In genomic region chr5:84287964-84288363, GRCh38 we compare ENCODE assay signal across 8 cellular contexts.
DNase-seq lines count a peak whose midpoint lies in the region; ATAC-seq and TF ChIP-seq lines count a peak whose summit lies in the region.

No MANE protein-coding gene starts in this region.

- H3K9ac ChIP-seq in IMR-90 (ENCODE audit: low read depth, low read length): no peak overlapping the region
- H3K9ac ChIP-seq in mammary epithelial cell (ENCODE audit: insufficient read depth, low read length): no peak overlapping the region

- no peak overlapping the region for H2BK20ac ChIP-seq in IMR-90 (ENCODE audit: low read depth, low read length)

- H3K9me1 ChIP-seq in IMR-90 (ENCODE audit: insufficient read depth, low read length): no peaks in the 10 kb centered on the region; the same call in 1 of the 2 replicates

- H2BK15ac ChIP-seq in IMR-90 (ENCODE audit: low read depth, low read length): no peak overlapping the region

- H3K9me3 ChIP-seq in IMR-90 (ENCODE audit: control insufficient read depth, insufficient read depth, low read length) (no peaks in the 10 kb centered on the region), mammary epithelial cell (replicated peaks; ENCODE audit: insufficient read depth, low read length) (no peaks in the 10 kb centered on the region)

- H3K4me3 ChIP-seq in IMR-90 (ENCODE audit: insufficient read depth, low read depth, low read length) (no peak overlapping the region), mammary epithelial cell (replicated peaks in 1 of 3; ENCODE audit: insufficient read depth in 1 of 3, low read depth in 2 of 3, low read length in 3 of 3) (no peak overlapping the region)

- no peak overlapping the region for H3K27ac ChIP-seq in IMR-90 (ENCODE audit: insufficient read depth, low read length)
- no peak overlapping the region for H3K27ac ChIP-seq in mammary epithelial cell (ENCODE audit: insufficient read depth, low read depth, low read length)

- in situ Hi-C loops in ACHN (cut with HindIII; ENCODE audit: low pct_ligation_motif_present, low pct_unique_long_range_greater_than_20kb, low sequenced_read_pairs): no loop called here
- in situ Hi-C loops in IMR-90 (cut with MboI; ENCODE audit: low sequenced_read_pairs): no loop called here
- in situ Hi-C loops in mammary epithelial cell (cut with MboI; ENCODE audit: low sequenced_read_pairs in 2 of 2): no loop called here

- H2BK5ac ChIP-seq in IMR-90 (ENCODE audit: low read depth, low read length, poor library complexity, severe bottlenecking): peak overlapping the region; percentile 67

- dilution Hi-C loops in IMR-90 (cut with HindIII; ENCODE audit: low sequenced_read_pairs, unreplicated experiment) (no loop called here), mammary epithelial cell (cut with HindIII; ENCODE audit: low sequenced_read_pairs) (no loop called here)

- peaks cover 19 to 20% of the 10 kb centered on the region in 2 experiments; a peak in 3 of 4 replicates for H3K79me1 ChIP-seq in IMR-90 (ENCODE audit: low read depth in 1 of 2, low read length in 2 of 2)

- H3K18ac ChIP-seq in IMR-90 (ENCODE audit: low read depth, low read length): peak overlapping the region; percentile 76; the same call in 1 of the 2 replicates

- no peak for TF ChIP-seq POLR2A in IMR-90 (IDR thresholded peaks at IDR 0.05; ENCODE audit: low read depth, low read length)

- H4K91ac ChIP-seq in IMR-90 (ENCODE audit: insufficient read depth, low read depth, low read length): no peak overlapping the region

- CTCF ChIA-PET in IMR-90 (lab: Yijun Ruan, JAX) (no interaction called here), mammary epithelial cell (lab: Charles Lee; ENCODE audit: low non-redundant PET) (no interaction called here)

- no peak overlapping the region for H2AK9ac ChIP-seq in IMR-90 (replicated peaks; ENCODE audit: low read depth, low read length, poor library complexity)

- no peak overlapping the region for H2BK120ac ChIP-seq in IMR-90 (ENCODE audit: low read depth, low read length)

- H4K5ac ChIP-seq in IMR-90 (ENCODE audit: low read depth, low read length): no peak overlapping the region; the same call in 1 of the 2 replicates

- peak overlapping the region; percentile 37; the same call in 1 of the 2 replicates for H3K4me2 ChIP-seq in IMR-90 (ENCODE audit: low read depth, low read length)
- H3K4me2 ChIP-seq in mammary epithelial cell (ENCODE audit: insufficient read depth, low read depth, low read length): peak overlapping the region; percentile 38

- H3K23ac ChIP-seq in IMR-90 (ENCODE audit: low read depth, low read length): no peak overlapping the region

- H4K8ac ChIP-seq in IMR-90 (ENCODE audit: low read depth in 2 of 2, low read length in 2 of 2): 0 out of 4 replicates have a peak overlapping the region, but pooled peaks of 1 of the 2 experiments have one; percentile 51

- TF ChIP-seq CTCF in IMR-90 (conservative IDR thresholded peaks at IDR 0.05; ENCODE audit: low read depth, low read length) (no peak), mammary epithelial cell (conservative IDR thresholded peaks at IDR 0.05 in 1 of 2, IDR thresholded peaks at IDR 0.05 in 1 of 2; ENCODE audit: extremely low read depth in 1 of 2, insufficient read depth in 1 of 2, low read depth in 1 of 2, low read length in 2 of 2) (no peak)

- no peaks in the 10 kb centered on the region for H3K79me2 ChIP-seq in mammary epithelial cell (ENCODE audit: insufficient read depth, low read length)

- ATAC-seq in GM21529 (IDR thresholded peaks at IDR 0.05; ENCODE audit: unreplicated experiment) (peak; percentile 91), IMR-90 (ENCODE audit: low read depth) (peak; percentile 81; the same call in 1 of the 2 replicates), HG02763 (IDR thresholded peaks at IDR 0.05; ENCODE audit: unreplicated experiment) (no peak)

- POLR2A ChIA-PET in IMR-90 (lab: Charles Lee; ENCODE audit: unreplicated experiment): no interaction called here

- no peak overlapping the region for H2AFZ ChIP-seq in IMR-90 (replicated peaks; ENCODE audit: low read length, poor library complexity)
- H2AFZ ChIP-seq in mammary epithelial cell (ENCODE audit: low read depth, low read length): no peak overlapping the region

- intact Hi-C loops in IMR-90 (cut with micrococcal nuclease): no loop called here
- intact Hi-C loops in mammary epithelial cell (cut with micrococcal nuclease): loop anchor here (2.0 kb wide), 1 partner anchor 79 kb away; no protein-coding TSS in a partner anchor

- no TSS peak for BruUV-seq in IMR-90 (replicated peaks; lab: Mats Ljungman, UMichigan)
- no TSS peak for BruUV-seq in mammary epithelial cell (replicated peaks; lab: Mats Ljungman, UMichigan)

- no peaks in the 10 kb centered on the region for H3K36me3 ChIP-seq in IMR-90 (ENCODE audit: control insufficient read depth, insufficient read depth, low read length)
- H3K36me3 ChIP-seq in mammary epithelial cell (ENCODE audit: insufficient read depth, low read length): no peaks in the 10 kb centered on the region

- H2AK5ac ChIP-seq in IMR-90 (ENCODE audit: low read depth, low read length): no peak overlapping the region

- H3K14ac ChIP-seq in IMR-90 (replicated peaks; ENCODE audit: low read depth, low read length): no peak overlapping the region

- DNase-seq in ACHN: peak; percentile 76
- DNase-seq in IMR-90: peak; percentile 92
- DNase-seq in mammary epithelial cell: peak; percentile 92
- DNase-seq in effector CD8-positive, alpha-beta T cell (lab: John Stamatoyannopoulos, UW): no peak
- DNase-seq in NAMALWA (ENCODE audit: low spot score): no peak
- no peak for DNase-seq in SK-N-DZ (ENCODE audit: low spot score)

- H3K4me1 ChIP-seq in IMR-90 (ENCODE audit: control insufficient read depth, insufficient read depth, low read length): peaks cover 3% of the 10 kb centered on the region; the same call in 1 of the 2 replicates
- H3K4me1 ChIP-seq in mammary epithelial cell (ENCODE audit: insufficient read depth, low read length): peaks cover 12% of the 10 kb centered on the region

- 16% methylated on average over 3 of the region's 4 CpGs; no CpG with 5 or more reads in 1 of the 2 experiments for WGBS in IMR-90 (ENCODE audit: extremely low coverage in 2 of 2, insufficient read length in 1 of 2), 2 experiments
- WGBS in mammary epithelial cell (ENCODE audit: low coverage, missing lambda C conversion rate): 1% methylated on average over 4 of the region's 4 CpGs

- no peaks in the 10 kb centered on the region for H4K20me1 ChIP-seq in IMR-90 (ENCODE audit: insufficient read depth, low read length)
- peaks cover 2% of the 10 kb centered on the region for H4K20me1 ChIP-seq in mammary epithelial cell (ENCODE audit: insufficient read depth, low read length)

- no peak overlapping the region for H3K56ac ChIP-seq in IMR-90 (ENCODE audit: extremely low read depth, insufficient read depth, low read length)

- no peaks in the 10 kb centered on the region for H3K27me3 ChIP-seq in IMR-90 (ENCODE audit: control insufficient read depth, insufficient read depth, low read length)
- peaks cover 8% of the 10 kb centered on the region for H3K27me3 ChIP-seq in mammary epithelial cell (ENCODE audit: insufficient read depth, low read length)

- H3K4ac ChIP-seq in IMR-90 (ENCODE audit: low read depth, low read length): no peak overlapping the region

- no peak for TF ChIP-seq RAD21 in IMR-90 (IDR thresholded peaks at IDR 0.05; ENCODE audit: low read length)

TF ChIP-seq in IMR-90, 13 proteins besides CTCF, POLR2A, EP300 and RAD21:
- TF ChIP-seq MAFK (IDR thresholded peaks at IDR 0.05; ENCODE audit: low read depth, low read length) (peak; percentile 87), FOS (IDR thresholded peaks at IDR 0.05; ENCODE audit: low read depth, low read length) (peak; percentile 80; the same call in 1 of the 2 replicates), NFE2L2 (IDR thresholded peaks at IDR 0.05; ENCODE audit: low read depth, low read length) (peak; percentile 98), MAZ (IDR thresholded peaks at IDR 0.05; ENCODE audit: borderline replicate concordance, low read depth, low read length) (no peak), USF2 (IDR thresholded peaks at IDR 0.05; ENCODE audit: low read depth, low read length) (no peak), SMC3 (IDR thresholded peaks at IDR 0.05; ENCODE audit: low read depth, low read length) (no peak), CHD1 (IDR thresholded peaks at IDR 0.05; ENCODE audit: low read depth, low read length) (no peak), MXI1 (IDR thresholded peaks at IDR 0.05; ENCODE audit: borderline replicate concordance, low read depth, low read length) (no peak), BHLHE40 (IDR thresholded peaks at IDR 0.05; ENCODE audit: low read depth, low read length) (peak; percentile 59; the same call in 1 of the 2 replicates)

Comparison
In these comparisons a context has a peak if more than half of its experiments do, and no peak if none do; other contexts are left out.
1. DNase-seq: peak in ACHN (single experiment), IMR-90 (single experiment) and mammary epithelial cell (single experiment); none in effector CD8-positive, alpha-beta T cell (single experiment), NAMALWA (single experiment) and SK-N-DZ (single experiment).